In the genomic region with DNA sequence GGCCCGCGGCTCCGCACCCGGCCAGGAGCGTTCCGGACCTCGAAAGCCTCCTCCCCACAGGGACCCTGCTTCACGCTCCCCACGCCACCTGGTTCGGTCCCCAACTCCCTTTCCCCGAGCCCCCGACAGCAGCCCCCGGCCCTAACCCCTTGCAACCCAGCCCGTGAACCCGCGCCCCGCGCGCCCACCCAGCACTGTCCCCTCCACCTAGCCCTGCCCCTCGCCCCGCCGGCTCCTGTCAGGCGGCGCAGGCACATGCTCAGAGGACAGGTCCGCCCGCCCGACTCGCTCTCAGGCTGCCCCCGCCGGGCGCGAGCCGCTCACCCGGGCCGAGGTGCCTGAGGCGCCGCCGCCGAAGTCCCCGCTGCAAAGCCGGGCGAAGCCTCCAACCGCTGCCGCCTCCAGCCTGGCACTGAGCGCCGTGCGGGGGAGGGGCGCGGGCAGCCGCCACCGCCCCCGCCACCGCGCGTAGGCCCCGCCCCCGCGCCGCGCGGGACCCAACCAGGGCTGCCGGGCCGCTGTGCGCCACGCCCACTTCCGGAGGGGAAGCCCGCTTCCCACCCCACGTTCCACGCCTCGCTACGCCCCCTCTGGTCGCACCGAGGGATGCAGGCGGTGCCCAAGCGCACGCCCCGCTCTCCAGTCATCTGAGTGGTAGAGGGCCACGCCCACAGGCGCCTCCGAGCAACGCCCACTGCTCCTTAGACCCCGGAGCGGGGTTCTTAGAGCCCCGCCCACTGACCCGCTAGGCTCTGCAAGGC, we compare ENCODE assay signal across 1 cellular context.
TF ChIP-seq lines count a peak whose summit lies in the region.

A gene (minus strand): TSS at position 414 of the 761 bp plus-strand sequence. CDS start 30,200 bp downstream, outside the sequence.

TF ChIP-seq in SK-N-SH treated with all-trans-retinoic acid at 6 μM for 48 hours, 23 proteins besides CTCF, POLR2A, EP300 and RAD21 (continued from another document):
- TF ChIP-seq, protein P1, sequence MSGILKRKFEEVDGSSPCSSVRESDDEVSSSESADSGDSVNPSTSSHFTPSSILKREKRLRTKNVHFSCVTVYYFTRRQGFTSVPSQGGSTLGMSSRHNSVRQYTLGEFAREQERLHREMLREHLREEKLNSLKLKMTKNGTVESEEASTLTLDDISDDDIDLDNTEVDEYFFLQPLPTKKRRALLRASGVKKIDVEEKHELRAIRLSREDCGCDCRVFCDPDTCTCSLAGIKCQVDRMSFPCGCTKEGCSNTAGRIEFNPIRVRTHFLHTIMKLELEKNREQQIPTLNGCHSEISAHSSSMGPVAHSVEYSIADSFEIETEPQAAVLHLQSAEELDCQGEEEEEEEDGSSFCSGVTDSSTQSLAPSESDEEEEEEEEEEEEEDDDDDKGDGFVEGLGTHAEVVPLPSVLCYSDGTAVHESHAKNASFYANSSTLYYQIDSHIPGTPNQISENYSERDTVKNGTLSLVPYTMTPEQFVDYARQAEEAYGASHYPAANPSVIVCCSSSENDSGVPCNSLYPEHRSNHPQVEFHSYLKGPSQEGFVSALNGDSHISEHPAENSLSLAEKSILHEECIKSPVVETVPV (CRISPR knock-in tag; IDR thresholded peaks at IDR 0.05), result no peak
- no peak for TF ChIP-seq ARNTL (CRISPR knock-in tag; IDR thresholded peaks at IDR 0.05; ENCODE audit: borderline replicate concordance, low read depth)
